Comparison of ENCODE assay signal across 8 cellular contexts in genomic region chr16:2905988-2906387, GRCh38. TPM values are rescaled to one million over a fixed set of nuclear protein-coding genes. Genes with fewer than 3 reads are reported as not detected.
A peak's percentile ranks its signal among the peaks of the same experiment; 100 is the strongest.
DNase-seq lines count a peak whose midpoint lies in the region; ATAC-seq, FAIRE-seq and TF ChIP-seq lines count a peak whose summit lies in the region.

No MANE protein-coding gene starts in this region.

- TF ChIP-seq CTCF in CD14-positive monocyte (IDR thresholded peaks at IDR 0.05), result no peak
- TF ChIP-seq CTCF in MCF 10A (IDR thresholded peaks at IDR 0.05; ENCODE audit: unreplicated experiment), result no peak
- TF ChIP-seq CTCF in D721Med (IDR thresholded peaks at IDR 0.05; ENCODE audit: insufficient read depth, missing control alignments), result no peak

- TF ChIP-seq EP300 in Ishikawa (IDR thresholded peaks at IDR 0.05; ENCODE audit: borderline replicate concordance), result no peak

- no peak for TF ChIP-seq RAD21 in Ishikawa (IDR thresholded peaks at IDR 0.05; ENCODE audit: low read depth)

- no peak for FAIRE-seq in D721Med (lab: Jason Lieb, UNC)

- H3K27me3 Mint-ChIP-seq in CD14-positive monocyte (ENCODE audit: low read depth in 3 of 3) (peaks cover 0 to 1% (median 1%) of the 10 kb centered on the region in 3 donors), MCF 10A (ENCODE audit: insufficient read depth, unreplicated experiment) (no peaks in the 10 kb centered on the region)
- H3K27me3 Mint-ChIP-seq in natural killer cell treated with Interleukin-12 subunit alpha and Interleukin-12 subunit beta and Interleukin-15 and Interleukin-18, amount 100 ng/mL, for 72 hours, result no peaks in the 10 kb centered on the region

- intact Hi-C loops in CD14-positive monocyte (cut with micrococcal nuclease), result loop anchor here in 1 of 2 donors (1.0 to 2.0 kb wide), 2 partner anchors 13 to 24 kb away; no protein-coding TSS in a partner anchor
- intact Hi-C loops in MCF 10A (cut with micrococcal nuclease), result loop anchor here (2.0 to 5.0 kb wide), 2 partner anchors 21 to 69 kb away; no protein-coding TSS in a partner anchor

- peaks cover 30% of the 10 kb centered on the region for H3K4me1 Mint-ChIP-seq in CD14-positive monocyte
- peaks cover 17% of the 10 kb centered on the region for H3K4me1 Mint-ChIP-seq in MCF 10A (ENCODE audit: insufficient read depth, unreplicated experiment)
- H3K4me1 Mint-ChIP-seq in natural killer cell treated with Interleukin-12 subunit alpha and Interleukin-12 subunit beta and Interleukin-15 and Interleukin-18, amount 100 ng/mL, for 72 hours (ENCODE audit: low read depth in 2 of 2), result peaks cover 18 to 24% of the 10 kb centered on the region in 2 donors

- no peak for ATAC-seq in natural killer cell treated with Interleukin-12 subunit alpha and Interleukin-12 subunit beta and Interleukin-15 and Interleukin-18, amount 100 ng/mL, for 72 hours
- ATAC-seq in GM19035 (IDR thresholded peaks at IDR 0.05; ENCODE audit: unreplicated experiment), result no peak

- H3K4me3 Mint-ChIP-seq in CD14-positive monocyte (peak overlapping the region in 1 of 2 donors; percentile 53), MCF 10A (ENCODE audit: unreplicated experiment) (peak overlapping the region; percentile 84)
- H3K4me3 Mint-ChIP-seq in natural killer cell treated with Interleukin-12 subunit alpha and Interleukin-12 subunit beta and Interleukin-15 and Interleukin-18, amount 100 ng/mL, for 72 hours, result peak overlapping the region; percentile 98

- H3K9me3 Mint-ChIP-seq in CD14-positive monocyte (peaks cover 0 to 5% (median 0%) of the 10 kb centered on the region in 7 donors), MCF 10A (ENCODE audit: unreplicated experiment) (no peaks in the 10 kb centered on the region)
- H3K9me3 Mint-ChIP-seq in natural killer cell treated with Interleukin-12 subunit alpha and Interleukin-12 subunit beta and Interleukin-15 and Interleukin-18, amount 100 ng/mL, for 72 hours, result no peaks in the 10 kb centered on the region

- POLR2A ChIA-PET in MCF 10A (lab: Yijun Ruan, JAX), result interaction anchor here (0.6 to 3.3 kb wide), 19 partner anchors 9 to 941 kb away, joined by 3 to 25 read pairs (median 4); partner anchors contain the start of genes FLYWCH2, KCTD5, PKMYT1 and RPS2

- CTCF ChIA-PET in MCF 10A (lab: Yijun Ruan, JAX), result interaction anchor here (0.6 to 3.8 kb wide), 4 partner anchors 10 to 223 kb away, joined by 3 to 22 read pairs (median 11); no protein-coding TSS in a partner anchor

- BruUV-seq in MCF 10A (replicated peaks; lab: Mats Ljungman, UMichigan), result no TSS peak

- H3K27ac Mint-ChIP-seq in CD14-positive monocyte (peak overlapping the region; percentile 74 to 85 (median 83)), MCF 10A (ENCODE audit: low read depth, unreplicated experiment) (peak overlapping the region; percentile 91)
- H3K27ac Mint-ChIP-seq in natural killer cell treated with Interleukin-12 subunit alpha and Interleukin-12 subunit beta and Interleukin-15 and Interleukin-18, amount 100 ng/mL, for 72 hours, result peak overlapping the region; percentile 54 to 86

- no peaks in the 10 kb centered on the region for H3K36me3 Mint-ChIP-seq in CD14-positive monocyte
- H3K36me3 Mint-ChIP-seq in MCF 10A (ENCODE audit: insufficient read depth, unreplicated experiment), result peaks cover 11% of the 10 kb centered on the region
- H3K36me3 Mint-ChIP-seq in natural killer cell treated with Interleukin-12 subunit alpha and Interleukin-12 subunit beta and Interleukin-15 and Interleukin-18, amount 100 ng/mL, for 72 hours, result no peaks in the 10 kb centered on the region

- no peak for DNase-seq in CD14-positive monocyte (ENCODE audit: low spot score)
- no peak for DNase-seq in MCF 10A (ENCODE audit: unreplicated experiment)
- DNase-seq in natural killer cell treated with Interleukin-12 subunit alpha and Interleukin-12 subunit beta and Interleukin-15 and Interleukin-18, amount 100 ng/mL, for 72 hours (ENCODE audit: low spot score), result no peak
- no peak for DNase-seq in D721Med (ENCODE audit: insufficient read length, low spot score)
- no peak for DNase-seq in SHP77 (lab: John Stamatoyannopoulos, UW)
- no peak for DNase-seq in SW 1271 (lab: John Stamatoyannopoulos, UW)

TF ChIP-seq in Ishikawa, 13 proteins besides CTCF, POLR2A, EP300 and RAD21:
- TF ChIP-seq USF1 (IDR thresholded peaks at IDR 0.05) (no peak), MAX (IDR thresholded peaks at IDR 0.05) (0 out of 2 replicates have a peak, but pooled peaks have one; percentile 24)

RNA-seq across cellular contexts. Expression of gene FLYWCH1, which starts 5.7 kb away (rescaled TPM):
- polyA plus RNA-seq in CD14-positive monocyte, result 1 to 10 TPM; 5.0 to 7.1 TPM
- total RNA-seq in MCF 10A (2022), result 76.3 and 86.2 TPM in 2 replicates
- 10 to 100 TPM; 66.6 to 85.7 TPM for total RNA-seq in natural killer cell treated with Interleukin-12 subunit alpha and Interleukin-12 subunit beta and Interleukin-15 and Interleukin-18, amount 100 ng/mL, for 72 hours

RNA-seq across cellular contexts. Expression of gene FLYWCH2, which starts 23.0 kb away (rescaled TPM):
- 10 to 100 TPM; 10.9 to 12.7 TPM for polyA plus RNA-seq in CD14-positive monocyte
- total RNA-seq in MCF 10A (2022), result 24.4 and 27.7 TPM in 2 replicates
- total RNA-seq in natural killer cell treated with Interleukin-12 subunit alpha and Interleukin-12 subunit beta and Interleukin-15 and Interleukin-18, amount 100 ng/mL, for 72 hours, result 10 to 100 TPM; 21.5 to 24.7 TPM

RNA-seq across cellular contexts. Expression of gene PRSS22, which starts 48.0 kb away (rescaled TPM):
- not detected for polyA plus RNA-seq in CD14-positive monocyte
- total RNA-seq in MCF 10A (2022), result not detected in 2 replicates
- under 1 TPM; 0.86 TPM for total RNA-seq in natural killer cell treated with Interleukin-12 subunit alpha and Interleukin-12 subunit beta and Interleukin-15 and Interleukin-18, amount 100 ng/mL, for 72 hours

RNA-seq across cellular contexts. Expression of gene KREMEN2, which starts 58.1 kb away (rescaled TPM):
- polyA plus RNA-seq in CD14-positive monocyte, result not detected
- 0.42 TPM in 1 of 2 replicates, not detected in the other for total RNA-seq in MCF 10A (2022)
- total RNA-seq in natural killer cell treated with Interleukin-12 subunit alpha and Interleukin-12 subunit beta and Interleukin-15 and Interleukin-18, amount 100 ng/mL, for 72 hours, result not detected
